In the genomic region with DNA sequence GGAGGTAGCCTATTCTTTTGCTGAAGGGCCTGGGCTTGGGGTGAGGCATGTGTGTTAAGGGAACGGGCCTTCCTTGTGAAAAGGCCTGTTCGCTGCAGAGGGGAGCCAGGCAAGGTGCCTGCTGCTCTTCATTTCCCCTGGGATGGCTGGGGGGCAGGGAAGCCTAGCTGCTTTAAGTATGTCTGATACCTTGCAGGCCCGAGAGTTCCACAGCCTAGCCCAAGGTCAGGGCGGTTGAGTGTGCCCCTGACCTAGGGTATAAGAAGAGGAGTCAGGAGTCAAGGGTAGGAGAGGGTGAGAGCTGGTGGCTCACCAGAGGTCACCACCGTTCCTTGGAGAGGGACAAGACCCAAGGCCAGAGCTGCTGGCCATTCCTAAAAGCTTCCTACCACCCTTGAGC, we compare ENCODE assay signal across 17 cellular contexts. TPM values are rescaled to one million over a fixed set of nuclear protein-coding genes. Genes with fewer than 3 reads are reported as not detected.
A peak's percentile ranks its signal among the peaks of the same experiment; 100 is the strongest.
DNase-seq lines count a peak whose midpoint lies in the region; FAIRE-seq and TF ChIP-seq lines count a peak whose summit lies in the region.
"Had no signal": no experiment of that assay in that cellular context is flagged by ENCODE, and none has a peak within 500 bp of the region (broad histone marks: within the 10 kb centered on the region; RNA-seq: fewer than 3 reads in every experiment).

No MANE protein-coding gene starts in this region.

- POLR2A ChIA-PET in H1 (lab: Charles Lee; ENCODE audit: partially characterized antibody), result interaction anchor here (1.0 kb wide), 1 partner anchor 46 kb away, joined by 4 read pairs; no protein-coding TSS in a partner anchor

- no peak overlapping the region for H2BK12ac ChIP-seq in H1 (ENCODE audit: low read depth, low read length)

- H3K9ac ChIP-seq in KMS-11 (no peak overlapping the region), H1 (replicated peaks in 1 of 4; ENCODE audit: extremely low read depth in 1 of 4, low read depth in 3 of 4, low read length in 3 of 4) (no peak overlapping the region), stomach smooth muscle (ENCODE audit: low read length in 2 of 2) (no peak overlapping the region)

- peaks cover 18% of the 10 kb centered on the region for H3K36me3 Mint-ChIP-seq in osteocyte (ENCODE audit: unreplicated experiment)
- H3K36me3 Mint-ChIP-seq: IgD-negative memory B cell had no signal

- no peaks in the 10 kb centered on the region for H3K27me3 ChIP-seq in KMS-11 (ENCODE audit: insufficient read depth, low read depth)
- H3K27me3 ChIP-seq in H1 (replicated peaks in 1 of 4; ENCODE audit: control insufficient read depth in 3 of 4, extremely low read depth in 1 of 4, insufficient read depth in 3 of 4, low read length in 3 of 4), result no peaks in the 10 kb centered on the region
- no peaks in the 10 kb centered on the region for H3K27me3 ChIP-seq in stomach smooth muscle (ENCODE audit: control insufficient read depth in 1 of 2, insufficient read depth in 2 of 2, low read length in 2 of 2)

- no peak overlapping the region for H2AFZ ChIP-seq in KMS-11 (ENCODE audit: low read depth)
- no peak overlapping the region for H2AFZ ChIP-seq in H1 (ENCODE audit: low read length)

- H3K9me3 Mint-ChIP-seq in osteocyte (ENCODE audit: unreplicated experiment), result no peaks in the 10 kb centered on the region
- H3K9me3 Mint-ChIP-seq: CD4-positive, alpha-beta T cell had no signal

- no peak for TF ChIP-seq CTCF in KMS-11 (conservative IDR thresholded peaks at IDR 0.05; ENCODE audit: low read depth, low read length)
- TF ChIP-seq CTCF in H1 (IDR thresholded peaks at IDR 0.05; ENCODE audit: control extremely low read depth in 1 of 3, insufficient read depth in 1 of 3, low read depth in 1 of 3, low read length in 3 of 3), result no peak
- TF ChIP-seq CTCF in osteocyte (IDR thresholded peaks at IDR 0.05), result no peak
- no peak for TF ChIP-seq CTCF in GM10266 (IDR thresholded peaks at IDR 0.05; ENCODE audit: control insufficient read depth, insufficient read depth, low read depth, missing control alignments)

- no peaks in the 10 kb centered on the region; the same call in 1 of the 2 replicates for H3K36me3 ChIP-seq in KMS-11 (ENCODE audit: insufficient read depth)
- H3K36me3 ChIP-seq in H1 (ENCODE audit: control insufficient read depth in 2 of 4, insufficient read depth in 4 of 4, low read length in 3 of 4), result peaks cover 0 to 2% (median 1%) of the 10 kb centered on the region in 4 experiments; a peak in 3 of 8 replicates
- no peaks in the 10 kb centered on the region for H3K36me3 ChIP-seq in stomach smooth muscle (ENCODE audit: control insufficient read depth in 2 of 2, insufficient read depth in 2 of 2, low read length in 2 of 2)
- H3K36me3 ChIP-seq: HAP-1 had no signal

- H3K18ac ChIP-seq in H1 (ENCODE audit: extremely low read depth, low read length), result no peak overlapping the region

- H3K23ac ChIP-seq in H1 (ENCODE audit: insufficient read length), result no peak overlapping the region

- H3K23me2 ChIP-seq in H1 (ENCODE audit: low read depth, low read length), result peaks cover 3% of the 10 kb centered on the region; the same call in 1 of the 2 replicates

- peak overlapping the region; percentile 41; the same call in 1 of the 2 replicates for H2BK5ac ChIP-seq in H1 (ENCODE audit: low read depth, low read length)

- H4K8ac ChIP-seq in H1 (ENCODE audit: extremely low read depth, insufficient read depth, low read length), result no peak overlapping the region

- no peaks in the 10 kb centered on the region; the same call in 1 of the 2 replicates for H3K79me2 ChIP-seq in KMS-11 (ENCODE audit: insufficient read depth, low read depth)
- H3K79me2 ChIP-seq in H1 (ENCODE audit: control insufficient read depth in 1 of 2, insufficient read depth in 2 of 2, low read length in 2 of 2), result no peaks in the 10 kb centered on the region

- H3K4me2 ChIP-seq in KMS-11, result no peak overlapping the region
- H3K4me2 ChIP-seq in H1 (ENCODE audit: insufficient read depth in 1 of 2, low read depth in 2 of 2, low read length in 2 of 2), result no peak overlapping the region

- H2AK5ac ChIP-seq in H1 (ENCODE audit: low read depth, low read length), result no peak overlapping the region

- H3K4ac ChIP-seq in H1 (replicated peaks; ENCODE audit: insufficient read length, low read depth, low read length), result no peak overlapping the region

- H3K4me1 ChIP-seq in KMS-11 (ENCODE audit: low read depth, poor library complexity, severe bottlenecking), result peaks cover 97% of the 10 kb centered on the region
- peaks cover 6 to 26% (median 15%) of the 10 kb centered on the region in 4 experiments for H3K4me1 ChIP-seq in H1 (replicated peaks in 1 of 4; ENCODE audit: control insufficient read depth in 3 of 4, insufficient read depth in 4 of 4, low read length in 3 of 4)
- peaks cover 68% of the 10 kb centered on the region for H3K4me1 ChIP-seq in stomach smooth muscle (ENCODE audit: control insufficient read depth, insufficient read depth, low read length)
- H3K4me1 ChIP-seq: HAP-1 had no signal

- no peak overlapping the region for H2BK15ac ChIP-seq in H1 (ENCODE audit: low read length)

- WGBS in H1 (ENCODE audit: extremely low coverage in 1 of 2, insufficient coverage in 1 of 2, insufficient read length in 1 of 2, insufficient replicate concordance in 2 of 2, low coverage in 1 of 2, low lambda C conversion rate in 2 of 2, missing lambda C conversion rate in 1 of 2), 2 experiments, result 91% methylated on average over 5 of the region's 5 CpGs; no CpG with 5 or more reads in 1 of the 2 experiments

- H3K4me1 Mint-ChIP-seq in osteocyte (ENCODE audit: unreplicated experiment), result peaks cover 92% of the 10 kb centered on the region
- H3K4me1 Mint-ChIP-seq: B cell had no signal

- DNase-seq in H1 (ENCODE audit: low read depth in 1 of 2, low spot score in 2 of 2), result no peak
- no peak for DNase-seq in osteocyte (ENCODE audit: extremely low spot score, unreplicated experiment)
- DNase-seq in GM10266 (ENCODE audit: extremely low spot score), result no peak
- no peak for DNase-seq in NCI-H774 (lab: John Stamatoyannopoulos, UW)
- DNase-seq in cerebellum (ENCODE audit: low spot score), result no peak
- DNase-seq in NCI-H748 treated with DMSO at 0.1 percent for 48 hours (lab: John Stamatoyannopoulos, UW), result no peak
- DNase-seq: C1 segment of cervical spinal cord; CD4-positive, alpha-beta T cell; DMS79 treated with DMSO at 0.1 percent for 48 hours; EL; GOT3 had no signal

- no peak overlapping the region for H3K56ac ChIP-seq in H1 (replicated peaks; ENCODE audit: insufficient read length, low read depth, low read length)

- no peaks in the 10 kb centered on the region for H3K27me3 Mint-ChIP-seq in osteocyte (ENCODE audit: unreplicated experiment)

- TF ChIP-seq POLR2A in H1 (IDR thresholded peaks at IDR 0.05; ENCODE audit: control extremely low read depth in 1 of 2, low read depth in 2 of 2, low read length in 2 of 2), result no peak

- FAIRE-seq in H1 (lab: Jason Lieb, UNC), result no peak
- FAIRE-seq: G401.6 had no signal

- H3K9me3 ChIP-seq in H1 (ENCODE audit: insufficient read depth in 2 of 2, low read depth in 1 of 2, low read length in 1 of 2) (no peaks in the 10 kb centered on the region), stomach smooth muscle (ENCODE audit: control insufficient read depth in 2 of 2, low read length in 2 of 2) (no peaks in the 10 kb centered on the region)
- H3K9me3 ChIP-seq: HAP-1 had no signal

- H3K4me3 ChIP-seq in KMS-11 (IDR thresholded peaks at IDR 0.05; ENCODE audit: insufficient read depth, low read depth, low read length) (no peak overlapping the region), H1 (ENCODE audit: extremely low read depth in 1 of 4, insufficient read depth in 2 of 4, low read depth in 3 of 4, low read length in 4 of 4) (no peak overlapping the region), stomach smooth muscle (ENCODE audit: low read length in 2 of 2) (no peak overlapping the region)
- H3K4me3 ChIP-seq: HAP-1 had no signal

- peak overlapping the region; percentile 19; the same call in 1 of the 2 replicates for H3K27ac ChIP-seq in KMS-11
- H3K27ac ChIP-seq in H1 (ENCODE audit: low read depth, low read length), result no peak overlapping the region
- peak overlapping the region; percentile 18 for H3K27ac ChIP-seq in stomach smooth muscle (ENCODE audit: low read length)

- H4K91ac ChIP-seq in H1 (replicated peaks; ENCODE audit: insufficient read length, low read length), result no peak overlapping the region

- no peak overlapping the region for H2BK20ac ChIP-seq in H1 (ENCODE audit: low read length)

- H3K79me1 ChIP-seq in H1 (ENCODE audit: low read depth, low read length), result peaks cover 5% of the 10 kb centered on the region; the same call in 1 of the 2 replicates

- peak overlapping the region; percentile 36 for H3K27ac Mint-ChIP-seq in osteocyte (ENCODE audit: unreplicated experiment)
- H3K27ac Mint-ChIP-seq: B cell; CD4-positive, alpha-beta T cell; IgD-negative memory B cell had no signal

- H3K14ac ChIP-seq in H1 (ENCODE audit: insufficient read length), result no peak overlapping the region

- no peak overlapping the region for H4K5ac ChIP-seq in H1 (ENCODE audit: insufficient read length, low read depth, low read length)

- no peak overlapping the region for H2BK120ac ChIP-seq in H1 (replicated peaks; ENCODE audit: low read depth, low read length)

- no peak for TF ChIP-seq EP300 in H1 (IDR thresholded peaks at IDR 0.05; ENCODE audit: borderline replicate concordance in 1 of 2, low read depth in 2 of 2, low read length in 2 of 2)

- H4K20me1 ChIP-seq in KMS-11 (ENCODE audit: insufficient read depth) (no peaks in the 10 kb centered on the region), H1 (replicated peaks in 1 of 2; ENCODE audit: control insufficient read depth in 1 of 2, insufficient read depth in 2 of 2, low read length in 2 of 2) (peaks cover 0 to 7% of the 10 kb centered on the region in 2 experiments)

- no peak overlapping the region for H3K4me3 Mint-ChIP-seq in osteocyte (ENCODE audit: unreplicated experiment)
- H3K4me3 Mint-ChIP-seq: B cell; CD4-positive, alpha-beta T cell had no signal

- TF ChIP-seq RAD21 in H1 (IDR thresholded peaks at IDR 0.05 in 1 of 2, conservative IDR thresholded peaks at IDR 0.05 in 1 of 2; ENCODE audit: low read depth in 2 of 2, low read length in 2 of 2), result no peak

- CTCF ChIA-PET in H1 (lab: Charles Lee; ENCODE audit: partially characterized antibody), result interaction anchor here (1.7 kb wide), 1 partner anchor 125 kb away, joined by 4 read pairs; no protein-coding TSS in a partner anchor

TF ChIP-seq in H1, 55 proteins besides CTCF, POLR2A, EP300 and RAD21:
- TF ChIP-seq CEBPB (IDR thresholded peaks at IDR 0.05; ENCODE audit: low read depth, low read length), result no peak

RNA-seq across cellular contexts. Expression of a gene that starts 46.6 kb away (rescaled TPM):
- 55.8 and 59.0 TPM in 2 replicates for total RNA-seq in H1 (2021; fragmentation: NEBNext Ultra II Directional; extraction: Animal tissue kit (Norgen Biotek cat#: 25700))
- 21.4 and 32.8 TPM in 2 replicates for polyA plus RNA-seq in H1 (2011; rRNA removed)
- polyA plus RNA-seq in H1 (2011; cell fraction: cytosol; rRNA removed), result 29.2 TPM
- 14.2 TPM for polyA plus RNA-seq in H1 (2011; cell fraction: nucleus; rRNA removed)
- polyA plus RNA-seq in H1 (2012, experiment 1 of 2), result 40.7 to 48.2 TPM (median 46.3 TPM) in 4 replicates
- 8.8 TPM for polyA plus RNA-seq in H1 (2012, experiment 2 of 2)
- polyA plus RNA-seq in H1 (2013, experiment 1 of 2), result 23.5 TPM
- polyA plus RNA-seq in H1 (2013, experiment 2 of 2), result 22.8 TPM
- polyA minus RNA-seq in H1 (2011; rRNA and poly(A)+ RNA removed), result 36.1 and 46.9 TPM in 2 replicates
- polyA minus RNA-seq in H1 (2011; cell fraction: cytosol; rRNA and poly(A)+ RNA removed), result 48.1 TPM
- 31.1 TPM for polyA minus RNA-seq in H1 (2011; cell fraction: nucleus; rRNA and poly(A)+ RNA removed)
- total RNA-seq in osteocyte (23.5 and 32.1 TPM in 2 replicates), cerebellum (35.1 TPM)
